In the genomic region with DNA sequence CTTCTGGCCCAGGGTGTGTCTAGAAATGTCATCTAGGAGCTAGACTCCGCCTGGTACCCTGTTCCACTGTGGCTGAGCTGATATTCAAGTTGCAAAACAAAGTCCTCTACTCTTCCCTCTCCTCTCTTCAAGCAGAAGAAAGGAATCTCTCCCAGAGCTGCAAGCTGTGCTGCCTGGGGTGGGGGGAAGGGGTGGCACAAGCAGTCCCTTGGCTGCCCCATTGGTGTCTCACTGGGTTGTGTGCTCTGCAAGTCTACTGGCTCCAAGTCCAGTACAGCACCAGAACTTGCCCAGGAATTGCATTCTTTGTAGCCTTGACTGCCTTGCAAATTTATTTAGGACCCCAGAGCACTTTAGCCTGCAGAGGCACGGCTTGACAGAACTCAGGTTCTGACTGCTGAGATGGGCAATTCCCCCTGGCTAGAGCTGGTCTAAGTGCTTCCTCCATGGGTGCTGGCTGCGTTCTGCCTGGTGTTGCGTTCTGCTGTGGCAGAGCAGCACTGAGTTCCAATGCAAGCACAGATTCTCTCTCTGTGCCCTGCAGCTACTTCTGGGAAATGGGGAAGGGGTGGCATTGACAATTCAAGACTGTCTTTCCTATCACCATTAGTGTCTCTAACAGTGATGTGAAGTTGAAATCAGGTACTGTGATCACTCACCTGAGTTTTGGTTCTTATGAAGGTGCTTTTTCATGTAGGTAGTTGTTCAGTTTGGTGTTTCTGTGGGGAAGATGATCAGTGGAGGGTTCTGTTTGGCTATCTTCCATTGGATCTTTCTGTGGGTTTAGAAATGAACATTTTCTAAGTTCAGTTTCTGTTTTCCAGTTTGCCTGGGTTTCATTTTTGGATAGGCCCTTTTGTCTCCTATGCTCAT, we compare ENCODE assay signal across 1 cellular context.
TF ChIP-seq lines count a peak whose summit lies in the region.

No MANE protein-coding gene starts in this region.

TF ChIP-seq in K562, 482 proteins besides CTCF, POLR2A, EP300 and RAD21:
- TF ChIP-seq SMAD4 (CRISPR knock-in tag; conservative IDR thresholded peaks at IDR 0.05) = no peak
- TF ChIP-seq HCFC1 (IDR thresholded peaks at IDR 0.05; ENCODE audit: low read depth, low read length) = no peak
- TF ChIP-seq, protein P1, sequence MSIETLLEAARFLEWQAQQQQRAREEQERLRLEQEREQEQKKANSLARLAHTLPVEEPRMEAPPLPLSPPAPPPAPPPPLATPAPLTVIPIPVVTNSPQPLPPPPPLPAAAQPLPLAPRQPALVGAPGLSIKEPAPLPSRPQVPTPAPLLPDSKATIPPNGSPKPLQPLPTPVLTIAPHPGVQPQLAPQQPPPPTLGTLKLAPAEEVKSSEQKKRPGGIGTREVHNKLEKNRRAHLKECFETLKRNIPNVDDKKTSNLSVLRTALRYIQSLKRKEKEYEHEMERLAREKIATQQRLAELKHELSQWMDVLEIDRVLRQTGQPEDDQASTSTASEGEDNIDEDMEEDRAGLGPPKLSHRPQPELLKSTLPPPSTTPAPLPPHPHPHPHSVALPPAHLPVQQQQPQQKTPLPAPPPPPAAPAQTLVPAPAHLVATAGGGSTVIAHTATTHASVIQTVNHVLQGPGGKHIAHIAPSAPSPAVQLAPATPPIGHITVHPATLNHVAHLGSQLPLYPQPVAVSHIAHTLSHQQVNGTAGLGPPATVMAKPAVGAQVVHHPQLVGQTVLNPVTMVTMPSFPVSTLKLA (conservative IDR thresholded peaks at IDR 0.05) = no peak
- TF ChIP-seq U2AF1 (optimal IDR thresholded peaks at IDR 0.05; ENCODE audit: low read depth, low read length) = no peak
- no peak for TF ChIP-seq ZNF165 (CRISPR knock-in tag; IDR thresholded peaks at IDR 0.05; ENCODE audit: borderline replicate concordance)
- no peak for TF ChIP-seq ZNF583 (CRISPR knock-in tag; IDR thresholded peaks at IDR 0.05)
- no peak for TF ChIP-seq SMARCA5 (IDR thresholded peaks at IDR 0.05)
- TF ChIP-seq, protein P2, sequence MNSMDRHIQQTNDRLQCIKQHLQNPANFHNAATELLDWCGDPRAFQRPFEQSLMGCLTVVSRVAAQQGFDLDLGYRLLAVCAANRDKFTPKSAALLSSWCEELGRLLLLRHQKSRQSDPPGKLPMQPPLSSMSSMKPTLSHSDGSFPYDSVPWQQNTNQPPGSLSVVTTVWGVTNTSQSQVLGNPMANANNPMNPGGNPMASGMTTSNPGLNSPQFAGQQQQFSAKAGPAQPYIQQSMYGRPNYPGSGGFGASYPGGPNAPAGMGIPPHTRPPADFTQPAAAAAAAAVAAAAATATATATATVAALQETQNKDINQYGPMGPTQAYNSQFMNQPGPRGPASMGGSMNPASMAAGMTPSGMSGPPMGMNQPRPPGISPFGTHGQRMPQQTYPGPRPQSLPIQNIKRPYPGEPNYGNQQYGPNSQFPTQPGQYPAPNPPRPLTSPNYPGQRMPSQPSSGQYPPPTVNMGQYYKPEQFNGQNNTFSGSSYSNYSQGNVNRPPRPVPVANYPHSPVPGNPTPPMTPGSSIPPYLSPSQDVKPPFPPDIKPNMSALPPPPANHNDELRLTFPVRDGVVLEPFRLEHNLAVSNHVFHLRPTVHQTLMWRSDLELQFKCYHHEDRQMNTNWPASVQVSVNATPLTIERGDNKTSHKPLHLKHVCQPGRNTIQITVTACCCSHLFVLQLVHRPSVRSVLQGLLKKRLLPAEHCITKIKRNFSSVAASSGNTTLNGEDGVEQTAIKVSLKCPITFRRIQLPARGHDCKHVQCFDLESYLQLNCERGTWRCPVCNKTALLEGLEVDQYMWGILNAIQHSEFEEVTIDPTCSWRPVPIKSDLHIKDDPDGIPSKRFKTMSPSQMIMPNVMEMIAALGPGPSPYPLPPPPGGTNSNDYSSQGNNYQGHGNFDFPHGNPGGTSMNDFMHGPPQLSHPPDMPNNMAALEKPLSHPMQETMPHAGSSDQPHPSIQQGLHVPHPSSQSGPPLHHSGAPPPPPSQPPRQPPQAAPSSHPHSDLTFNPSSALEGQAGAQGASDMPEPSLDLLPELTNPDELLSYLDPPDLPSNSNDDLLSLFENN (IDR thresholded peaks at IDR 0.05; ENCODE audit: low read depth in 2 of 2, low read length in 2 of 2) = no peak
- TF ChIP-seq RBM14 (IDR thresholded peaks at IDR 0.05; ENCODE audit: borderline replicate concordance, insufficient read depth, low read depth, low read length) = no peak
- TF ChIP-seq CCNT2 (IDR thresholded peaks at IDR 0.05; ENCODE audit: borderline replicate concordance, extremely low read depth, insufficient read length, low read depth, low read length) = no peak
- no peak for TF ChIP-seq ZNF589 (CRISPR knock-in tag; IDR thresholded peaks at IDR 0.05; ENCODE audit: low read depth)
- TF ChIP-seq SP2 (IDR thresholded peaks at IDR 0.05; ENCODE audit: extremely low read depth, low read depth, low read length, poor library complexity, severe bottlenecking) = no peak
- TF ChIP-seq ZNF121 (CRISPR knock-in tag; conservative IDR thresholded peaks at IDR 0.05) = no peak
- TF ChIP-seq, protein P3, sequence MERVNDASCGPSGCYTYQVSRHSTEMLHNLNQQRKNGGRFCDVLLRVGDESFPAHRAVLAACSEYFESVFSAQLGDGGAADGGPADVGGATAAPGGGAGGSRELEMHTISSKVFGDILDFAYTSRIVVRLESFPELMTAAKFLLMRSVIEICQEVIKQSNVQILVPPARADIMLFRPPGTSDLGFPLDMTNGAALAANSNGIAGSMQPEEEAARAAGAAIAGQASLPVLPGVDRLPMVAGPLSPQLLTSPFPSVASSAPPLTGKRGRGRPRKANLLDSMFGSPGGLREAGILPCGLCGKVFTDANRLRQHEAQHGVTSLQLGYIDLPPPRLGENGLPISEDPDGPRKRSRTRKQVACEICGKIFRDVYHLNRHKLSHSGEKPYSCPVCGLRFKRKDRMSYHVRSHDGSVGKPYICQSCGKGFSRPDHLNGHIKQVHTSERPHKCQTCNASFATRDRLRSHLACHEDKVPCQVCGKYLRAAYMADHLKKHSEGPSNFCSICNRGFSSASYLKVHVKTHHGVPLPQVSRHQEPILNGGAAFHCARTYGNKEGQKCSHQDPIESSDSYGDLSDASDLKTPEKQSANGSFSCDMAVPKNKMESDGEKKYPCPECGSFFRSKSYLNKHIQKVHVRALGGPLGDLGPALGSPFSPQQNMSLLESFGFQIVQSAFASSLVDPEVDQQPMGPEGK (CRISPR knock-in tag; IDR thresholded peaks at IDR 0.05; ENCODE audit: borderline replicate concordance) = no peak
- TF ChIP-seq ZNF12 (CRISPR knock-in tag; IDR thresholded peaks at IDR 0.05) = no peak
- TF ChIP-seq, protein P4, sequence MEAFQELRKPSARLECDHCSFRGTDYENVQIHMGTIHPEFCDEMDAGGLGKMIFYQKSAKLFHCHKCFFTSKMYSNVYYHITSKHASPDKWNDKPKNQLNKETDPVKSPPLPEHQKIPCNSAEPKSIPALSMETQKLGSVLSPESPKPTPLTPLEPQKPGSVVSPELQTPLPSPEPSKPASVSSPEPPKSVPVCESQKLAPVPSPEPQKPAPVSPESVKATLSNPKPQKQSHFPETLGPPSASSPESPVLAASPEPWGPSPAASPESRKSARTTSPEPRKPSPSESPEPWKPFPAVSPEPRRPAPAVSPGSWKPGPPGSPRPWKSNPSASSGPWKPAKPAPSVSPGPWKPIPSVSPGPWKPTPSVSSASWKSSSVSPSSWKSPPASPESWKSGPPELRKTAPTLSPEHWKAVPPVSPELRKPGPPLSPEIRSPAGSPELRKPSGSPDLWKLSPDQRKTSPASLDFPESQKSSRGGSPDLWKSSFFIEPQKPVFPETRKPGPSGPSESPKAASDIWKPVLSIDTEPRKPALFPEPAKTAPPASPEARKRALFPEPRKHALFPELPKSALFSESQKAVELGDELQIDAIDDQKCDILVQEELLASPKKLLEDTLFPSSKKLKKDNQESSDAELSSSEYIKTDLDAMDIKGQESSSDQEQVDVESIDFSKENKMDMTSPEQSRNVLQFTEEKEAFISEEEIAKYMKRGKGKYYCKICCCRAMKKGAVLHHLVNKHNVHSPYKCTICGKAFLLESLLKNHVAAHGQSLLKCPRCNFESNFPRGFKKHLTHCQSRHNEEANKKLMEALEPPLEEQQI (IDR thresholded peaks at IDR 0.05) = no peak
- no peak for TF ChIP-seq RHOXF2B (CRISPR knock-in tag; conservative IDR thresholded peaks at IDR 0.05)
